In genomic region chr9:83622433-83622813, GRCh38 we compare ENCODE assay signal across 8 cellular contexts. TPM values are rescaled to one million over a fixed set of nuclear protein-coding genes. Genes with fewer than 3 reads are reported as not detected.
DNase-seq lines count a peak whose midpoint lies in the region; ATAC-seq and TF ChIP-seq lines count a peak whose summit lies in the region.

No MANE protein-coding gene starts in this region.

- no peak for ATAC-seq in PC-3

- peak overlapping the region; percentile 96 for H3K4me2 ChIP-seq in PC-3 (ENCODE audit: low read length)

- H3F3A ChIP-seq in PC-3 (ENCODE audit: low read length, unreplicated experiment), result no peaks in the 10 kb centered on the region

- H4K20me1 ChIP-seq in PC-3 (ENCODE audit: low read length), result no peaks in the 10 kb centered on the region

- peaks cover 16% of the 10 kb centered on the region for H3K36me3 Mint-ChIP-seq in activated CD4-positive, alpha-beta T cell treated with anti-CD3 and anti-CD28 coated beads, Interleukin-2, amount 10 ng/mL, durations not matched to agents 7 days and 5 days (ENCODE audit: low read depth)

- no peak for DNase-seq in activated CD4-positive, alpha-beta T cell treated with anti-CD3 and anti-CD28 coated beads, Interleukin-2, amount 10 ng/mL, durations not matched to agents 7 days and 5 days
- no peak for DNase-seq in activated CD4-positive, alpha-beta T cell treated with anti-CD3 and anti-CD28 coated beads, Interleukin-2, amount 50 U/mL, for 1 hour
- DNase-seq in PC-3, result no peak
- DNase-seq in epithelial cell of proximal tubule (ENCODE audit: low read depth), result no peak
- no peak for DNase-seq in prostate gland (ENCODE audit: low spot score)
- DNase-seq in AG20443 (ENCODE audit: low spot score), result no peak
- DNase-seq in activated CD4-positive, alpha-beta T cell treated with anti-CD3 and anti-CD28 coated beads for 48 hours, result no peak
- DNase-seq in NCI-H82 (lab: John Stamatoyannopoulos, UW), result no peak

- H3K36me3 ChIP-seq in PC-3 (ENCODE audit: low read depth, low read length) (no peaks in the 10 kb centered on the region), prostate gland (no peaks in the 10 kb centered on the region)

- POLR2A ChIA-PET in activated CD4-positive, alpha-beta T cell treated with anti-CD3 and anti-CD28 coated beads, Interleukin-2, amount 10 ng/mL, durations not matched to agents 7 days and 5 days (lab: Charles Lee), result no interaction called here
- POLR2A ChIA-PET in PC-3 (lab: Charles Lee; ENCODE audit: unreplicated experiment), result no interaction called here

- no peaks in the 10 kb centered on the region for H3K79me2 ChIP-seq in PC-3 (ENCODE audit: low read length)

- peak overlapping the region; percentile 90 for H2AFZ ChIP-seq in PC-3 (ENCODE audit: low read length)

- peaks cover 7% of the 10 kb centered on the region for H3K27me3 Mint-ChIP-seq in activated CD4-positive, alpha-beta T cell treated with anti-CD3 and anti-CD28 coated beads, Interleukin-2, amount 10 ng/mL, durations not matched to agents 7 days and 5 days

- 24% methylated on average over 10 of the region's 10 CpGs for WGBS in prostate gland

- H3K4me3 ChIP-seq in PC-3 (ENCODE audit: low read length) (peak overlapping the region; percentile 85), epithelial cell of proximal tubule (ENCODE audit: low read depth, low read length) (peak overlapping the region; percentile 82), prostate gland (peak overlapping the region; percentile 84 to 89)

- peaks cover 36% of the 10 kb centered on the region for H3K4me1 Mint-ChIP-seq in activated CD4-positive, alpha-beta T cell treated with anti-CD3 and anti-CD28 coated beads, Interleukin-2, amount 10 ng/mL, durations not matched to agents 7 days and 5 days

- CTCF ChIA-PET in activated CD4-positive, alpha-beta T cell treated with anti-CD3 and anti-CD28 coated beads, Interleukin-2, amount 10 ng/mL, durations not matched to agents 7 days and 5 days (lab: Charles Lee), result interaction anchor here (0.7 to 1.3 kb wide), 2 partner anchors 17 to 298 kb away, joined by 3 to 4 read pairs; no protein-coding TSS in a partner anchor
- CTCF ChIA-PET in PC-3 (lab: Charles Lee), result interaction anchor here (0.6 kb wide), 1 partner anchor 693 kb away, joined by 6 read pairs; no protein-coding TSS in a partner anchor

- peak overlapping the region; percentile 86 for H3K4me3 Mint-ChIP-seq in activated CD4-positive, alpha-beta T cell treated with anti-CD3 and anti-CD28 coated beads, Interleukin-2, amount 10 ng/mL, durations not matched to agents 7 days and 5 days

- no peak for TF ChIP-seq POLR2A in prostate gland (IDR thresholded peaks at IDR 0.05)

- no peaks in the 10 kb centered on the region for H3K27me3 ChIP-seq in PC-3 (ENCODE audit: low read length)
- H3K27me3 ChIP-seq in prostate gland (replicated peaks; ENCODE audit: insufficient read depth), result no peaks in the 10 kb centered on the region

- no peak for TF ChIP-seq CTCF in PC-3 (conservative IDR thresholded peaks at IDR 0.05; ENCODE audit: low read depth, low read length)
- no peak for TF ChIP-seq CTCF in epithelial cell of proximal tubule (conservative IDR thresholded peaks at IDR 0.05; ENCODE audit: low read depth, low read length)
- TF ChIP-seq CTCF in prostate gland (IDR thresholded peaks at IDR 0.05), result no peak

- H3K4me1 ChIP-seq in PC-3 (ENCODE audit: insufficient read depth, low read length) (peaks cover 9% of the 10 kb centered on the region; the same call in 1 of the 2 replicates), prostate gland (replicated peaks) (no peaks in the 10 kb centered on the region)

- peak overlapping the region; percentile 99 for H3K27ac Mint-ChIP-seq in activated CD4-positive, alpha-beta T cell treated with anti-CD3 and anti-CD28 coated beads, Interleukin-2, amount 10 ng/mL, durations not matched to agents 7 days and 5 days

- H3K9me2 ChIP-seq in PC-3 (replicated peaks; ENCODE audit: low read length), result no peaks in the 10 kb centered on the region

- H3K9me3 Mint-ChIP-seq in activated CD4-positive, alpha-beta T cell treated with anti-CD3 and anti-CD28 coated beads, Interleukin-2, amount 10 ng/mL, durations not matched to agents 7 days and 5 days, result no peaks in the 10 kb centered on the region

- intact Hi-C loops in PC-3 (cut with micrococcal nuclease), result loop anchor here (5.0 kb wide), 1 partner anchor 85 kb away; the partner anchor contains the start of gene UBQLN1
- intact Hi-C loops in prostate gland (cut with DNase I), result loop anchor here (5.0 to 10.0 kb wide), 2 partner anchors 192 to 295 kb away; partner anchors contain the start of gene GKAP1

- TSS peak; percentile 42 for BruUV-seq in PC-3 (replicated peaks; lab: Mats Ljungman, UMichigan)

- H3K27ac ChIP-seq in PC-3 (ENCODE audit: low read length) (peak overlapping the region; percentile 34; the same call in 1 of the 2 replicates), prostate gland (peak overlapping the region; percentile 90 to 91)

- no peaks in the 10 kb centered on the region for H3K9me3 ChIP-seq in PC-3 (ENCODE audit: low read length)
- no peaks in the 10 kb centered on the region for H3K9me3 ChIP-seq in prostate gland

- peak overlapping the region; percentile 85 for H3K9ac ChIP-seq in PC-3 (ENCODE audit: low read length)

RNA-seq across cellular contexts. Expression of gene IDNK, which starts 0.5 kb away (rescaled TPM):
- 1 to 10 TPM; 7.2 to 7.8 TPM for total RNA-seq in activated CD4-positive, alpha-beta T cell treated with anti-CD3 and anti-CD28 coated beads, Interleukin-2, amount 10 ng/mL, durations not matched to agents 7 days and 5 days
- total RNA-seq in PC-3 (2014; rRNA removed) (1.4 and 2.8 TPM in 2 replicates), epithelial cell of proximal tubule (5.1 and 8.4 TPM in 2 replicates), prostate gland (10 to 100 TPM in 1 of 2 donors, 1 to 10 TPM in 1; 8.4 to 11.1 TPM)
